ENCODE assay signal across 15 cellular contexts in genomic region chr1:58529288-58529687, GRCh38. TPM values are rescaled to one million over a fixed set of nuclear protein-coding genes. Genes with fewer than 3 reads are reported as not detected.
DNase-seq lines count a peak whose midpoint lies in the region; ATAC-seq, FAIRE-seq and TF ChIP-seq lines count a peak whose summit lies in the region.
"Had no signal": no experiment of that assay in that cellular context is flagged by ENCODE, and none has a peak within 500 bp of the region (broad histone marks: within the 10 kb centered on the region; RNA-seq: fewer than 3 reads in every experiment).

No MANE protein-coding gene starts in this region.

- dilution Hi-C loops in mammary epithelial cell (cut with HindIII; ENCODE audit: low sequenced_read_pairs): no loop called here

- no peak overlapping the region for H2AFZ ChIP-seq in mammary epithelial cell (ENCODE audit: low read depth, low read length)

- H3K36me3 ChIP-seq in DOHH2 (ENCODE audit: control insufficient read depth, low read length) (peaks cover 28% of the 10 kb centered on the region), mammary epithelial cell (ENCODE audit: insufficient read depth, low read length) (no peaks in the 10 kb centered on the region), pancreas (no peaks in the 10 kb centered on the region)
- H3K36me3 ChIP-seq: BE2C had no signal

- H3K79me2 ChIP-seq in DOHH2 (ENCODE audit: control insufficient read depth, low read length) (peaks cover 2% of the 10 kb centered on the region; the same call in 1 of the 2 replicates), mammary epithelial cell (ENCODE audit: insufficient read depth, low read length) (no peaks in the 10 kb centered on the region)

- H3K4me3 ChIP-seq in DOHH2 (ENCODE audit: low read length): no peak overlapping the region
- H3K4me3 ChIP-seq in mammary epithelial cell (replicated peaks in 1 of 3; ENCODE audit: insufficient read depth in 1 of 3, low read depth in 2 of 3, low read length in 3 of 3): no peak overlapping the region
- no peak overlapping the region for H3K4me3 ChIP-seq in pancreas
- H3K4me3 ChIP-seq: A549 had no signal

- H3K9me3 ChIP-seq in DOHH2 (ENCODE audit: control insufficient read depth, insufficient read depth, low read length) (no peaks in the 10 kb centered on the region), mammary epithelial cell (replicated peaks; ENCODE audit: insufficient read depth, low read length) (no peaks in the 10 kb centered on the region), pancreas (no peaks in the 10 kb centered on the region)
- H3K9me3 ChIP-seq: A549, BE2C had no signal

- intact Hi-C loops in mammary epithelial cell (cut with micrococcal nuclease) (no loop called here), pancreas (cut with DNase I) (no loop called here)

- no peak for DNase-seq in GM18507 (ENCODE audit: extremely low spot score, insufficient read length, low read depth)
- no peak for DNase-seq in mammary epithelial cell
- no peak for DNase-seq in pancreas
- DNase-seq in NCI-H2196 (lab: John Stamatoyannopoulos, UW; ENCODE audit: unreplicated experiment): no peak
- DNase-seq: BE2C; CD4-positive, alpha-beta memory T cell; DMS79 had no signal

- BruUV-seq in mammary epithelial cell (replicated peaks; lab: Mats Ljungman, UMichigan): no TSS peak

- 100% methylated on average over 1 of the region's 1 CpG for WGBS in mammary epithelial cell (ENCODE audit: low coverage, missing lambda C conversion rate)
- WGBS in pancreas, 2 donors: 94 to 96% methylated on average over 1 of the region's 1 CpG

- CTCF ChIA-PET in mammary epithelial cell (lab: Charles Lee; ENCODE audit: low non-redundant PET): no interaction called here

- H3K4me1 ChIP-seq in DOHH2 (ENCODE audit: control insufficient read depth, low read length) (peaks cover 96% of the 10 kb centered on the region), mammary epithelial cell (ENCODE audit: insufficient read depth, low read length) (peaks cover 5% of the 10 kb centered on the region), pancreas (peaks cover 0 to 6% (median 0%) of the 10 kb centered on the region in 3 donors)
- H3K4me1 ChIP-seq: A549, BE2C had no signal

- H4K20me1 ChIP-seq in DOHH2 (ENCODE audit: control insufficient read depth, insufficient read depth, low read depth, low read length) (no peaks in the 10 kb centered on the region), mammary epithelial cell (ENCODE audit: insufficient read depth, low read length) (no peaks in the 10 kb centered on the region)

- no peak for ATAC-seq in pancreas
- ATAC-seq in GM21619 (IDR thresholded peaks at IDR 0.05; ENCODE audit: unreplicated experiment): no peak
- ATAC-seq: A549 had no signal

- no peaks in the 10 kb centered on the region for H3K9me2 ChIP-seq in DOHH2 (replicated peaks; ENCODE audit: control insufficient read depth, low read length)

- H3K27ac ChIP-seq in DOHH2 (ENCODE audit: low read depth, low read length) (peak overlapping the region; percentile 98), mammary epithelial cell (ENCODE audit: insufficient read depth, low read depth, low read length) (peak overlapping the region; percentile 11), pancreas (no peak overlapping the region)
- H3K27ac ChIP-seq: A549, C4-2B had no signal

- TF ChIP-seq CTCF in DOHH2 (IDR thresholded peaks at IDR 0.05; ENCODE audit: low read depth, low read length, poor library complexity, severe bottlenecking) (no peak), mammary epithelial cell (conservative IDR thresholded peaks at IDR 0.05 in 1 of 2, IDR thresholded peaks at IDR 0.05 in 1 of 2; ENCODE audit: extremely low read depth in 1 of 2, insufficient read depth in 1 of 2, low read depth in 1 of 2, low read length in 2 of 2) (no peak), pancreas (IDR thresholded peaks at IDR 0.05) (no peak)

- in situ Hi-C loops in mammary epithelial cell (cut with MboI; ENCODE audit: low sequenced_read_pairs in 2 of 2): no loop called here

- no peaks in the 10 kb centered on the region for H3K27me3 ChIP-seq in DOHH2 (ENCODE audit: control insufficient read depth, low read length)
- no peaks in the 10 kb centered on the region for H3K27me3 ChIP-seq in mammary epithelial cell (ENCODE audit: insufficient read depth, low read length)
- no peaks in the 10 kb centered on the region for H3K27me3 ChIP-seq in pancreas
- H3K27me3 ChIP-seq: BE2C had no signal

- peak; percentile 5 for FAIRE-seq in GM18507 (lab: Jason Lieb, UNC)
- FAIRE-seq in pancreas (lab: Jason Lieb, UNC): peak; percentile 53
- FAIRE-seq: A549, G401.6, GM12891 had no signal

- H3K9ac ChIP-seq in mammary epithelial cell (ENCODE audit: insufficient read depth, low read length): no peak overlapping the region

- H3K4me2 ChIP-seq in DOHH2 (ENCODE audit: low read length) (peak overlapping the region; percentile 84), mammary epithelial cell (ENCODE audit: insufficient read depth, low read depth, low read length) (no peak overlapping the region)
- H3K4me2 ChIP-seq: A549 had no signal

- H3F3A ChIP-seq in DOHH2 (ENCODE audit: control insufficient read depth, insufficient read depth): peaks cover 44% of the 10 kb centered on the region

RNA-seq across cellular contexts. Expression of gene OMA1, which starts 17.2 kb away (rescaled TPM):
- total RNA-seq in mammary epithelial cell (10 to 100 TPM; 14.8 to 20.3 TPM), pancreas (10 to 100 TPM; 12.4 to 28.5 (median 14.8) TPM)
- polyA plus RNA-seq in mammary epithelial cell (10.9 TPM), pancreas (10 to 100 TPM in 1 of 2 donors, 1 to 10 TPM in 1; 8.9 to 14.7 TPM)
- not detected for polyA minus RNA-seq in mammary epithelial cell

RNA-seq across cellular contexts. Expression of gene TACSTD2, which starts 47.8 kb away (rescaled TPM):
- total RNA-seq in mammary epithelial cell: 100 to 1,000 TPM; 231 to 244 TPM
- 135 TPM for polyA plus RNA-seq in mammary epithelial cell
- 98.6 TPM for polyA minus RNA-seq in mammary epithelial cell
- 100 to 1,000 TPM in 2 of 6 donors, 10 to 100 TPM in 4; 33.6 to 170 (median 50.5) TPM for total RNA-seq in pancreas
- polyA plus RNA-seq in pancreas: 100 to 1,000 TPM in 1 of 2 donors, 10 to 100 TPM in 1; 41.2 to 132 TPM
- total RNA-seq: CD4-positive, alpha-beta memory T cell; H4; HT1080 had no signal
- polyA plus RNA-seq: A549; CD4-positive, alpha-beta memory T cell had no signal

Comparison
In these comparisons a context has a peak if more than half of its experiments do, and no peak if none do; other contexts are left out.
1. H3K27ac ChIP-seq: peak in DOHH2 (single experiment) and mammary epithelial cell (single experiment); none in pancreas (0 of 4).